ENCODE assay signal across 28 cellular contexts in the genomic region with DNA sequence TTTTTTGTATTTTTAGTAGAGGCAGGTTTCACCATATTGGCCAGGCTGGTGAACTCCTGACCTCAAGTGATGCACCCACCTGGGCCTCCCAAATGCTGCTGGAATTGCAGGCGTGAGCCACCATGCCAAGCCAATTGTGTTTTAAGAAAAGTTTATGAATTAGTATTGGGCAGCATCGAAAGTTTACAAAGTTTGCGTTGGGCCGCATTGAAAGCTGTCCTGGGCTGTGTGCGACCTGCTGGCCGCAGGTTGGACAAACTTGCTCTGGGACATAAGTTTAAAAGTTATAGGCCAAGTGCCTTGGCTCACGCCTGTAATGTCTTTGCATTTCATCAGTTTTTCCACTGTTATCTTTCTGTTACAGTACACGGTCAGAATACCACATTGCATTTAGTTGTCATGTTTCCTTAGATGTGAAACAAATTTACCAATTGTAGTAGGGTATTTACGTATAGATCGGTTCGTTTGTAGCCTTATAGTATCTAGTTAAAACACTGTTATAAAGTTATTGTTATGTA.
"Had no signal": no experiment of that assay in that cellular context is flagged by ENCODE, and none has a peak within 500 bp of the region (broad histone marks: within the 10 kb centered on the region; RNA-seq: fewer than 3 reads in every experiment).

No MANE protein-coding gene starts in this region.

- FAIRE-seq: astrocyte, kidney had no signal

- H3K27ac ChIP-seq: brain microvascular endothelial cell, esophagus muscularis mucosa, foreskin keratinocyte, heart left ventricle, neutrophil, ovary, right lobe of liver, thyroid gland, VCaP had no signal

- H3K27me3 ChIP-seq: brain microvascular endothelial cell, esophagus muscularis mucosa, foreskin keratinocyte, heart left ventricle, neutrophil, ovary, right lobe of liver, thyroid gland had no signal

- H3K27ac Mint-ChIP-seq: activated CD4-positive, alpha-beta memory T cell treated with anti-CD3 and anti-CD28 coated beads for 36 hours; activated CD4-positive, alpha-beta T cell treated with anti-CD3 and anti-CD28 coated beads, Interleukin-2, amount 10 ng/mL, durations not matched to agents 24 days and 14 days; activated naive CD8-positive, alpha-beta T cell treated with anti-CD3 and anti-CD28 coated beads, Interleukin-2, amount 10 ng/mL, durations not matched to agents 7 days and 5 days; activated T-cell treated with anti-CD3 and anti-CD28 coated beads, Interleukin-2, amount 50 U/mL, for 72 hours; endodermal cell; immature natural killer cell; nephron; progenitor cell of endocrine pancreas had no signal

- DNase-seq: activated CD4-positive, alpha-beta memory T cell treated with anti-CD3 and anti-CD28 coated beads for 36 hours; activated CD4-positive, alpha-beta T cell treated with anti-CD3 and anti-CD28 coated beads, Interleukin-2, amount 10 ng/mL, durations not matched to agents 24 days and 14 days; activated naive CD4-positive, alpha-beta T cell; activated naive CD8-positive, alpha-beta T cell treated with anti-CD3 and anti-CD28 coated beads, Interleukin-2, amount 10 ng/mL, durations not matched to agents 7 days and 5 days; activated T-cell treated with anti-CD3 and anti-CD28 coated beads, Interleukin-2, amount 50 U/mL, for 72 hours; amniotic stem cell; brain microvascular endothelial cell; endodermal cell; foreskin keratinocyte; heart left ventricle; hypothalamus; immature natural killer cell; kidney; left colon; mammary epithelial cell; ovary; right lobe of liver; stimulated activated CD4-positive, alpha-beta T cell treated with anti-CD3 and anti-CD28 coated beads, Interleukin-2, amount 100 ng/mL, for 48 hours; stimulated activated naive CD8-positive, alpha-beta T cell treated with anti-CD3 and anti-CD28 coated beads, Interleukin-15, Interleukin-2, amounts not matched to agents 100 U/mL and 50 U/mL, for 24 hours; substantia nigra; T-helper 2 cell had no signal

- H3K4me1 Mint-ChIP-seq: endodermal cell, nephron had no signal

- H3K4me3 Mint-ChIP-seq: activated CD4-positive, alpha-beta memory T cell treated with anti-CD3 and anti-CD28 coated beads for 36 hours; activated CD4-positive, alpha-beta T cell treated with anti-CD3 and anti-CD28 coated beads, Interleukin-2, amount 10 ng/mL, durations not matched to agents 24 days and 14 days; activated naive CD8-positive, alpha-beta T cell treated with anti-CD3 and anti-CD28 coated beads, Interleukin-2, amount 10 ng/mL, durations not matched to agents 7 days and 5 days; activated T-cell treated with anti-CD3 and anti-CD28 coated beads, Interleukin-2, amount 50 U/mL, for 72 hours; endodermal cell; immature natural killer cell; nephron had no signal

- H3K4me1 ChIP-seq: foreskin keratinocyte, right lobe of liver had no signal

- H3K36me3 ChIP-seq: brain microvascular endothelial cell, neutrophil, ovary, right lobe of liver, thyroid gland had no signal

- ATAC-seq: activated T-cell treated with anti-CD3 and anti-CD28 coated beads, Interleukin-2, amount 50 U/mL, for 72 hours; foreskin keratinocyte; heart left ventricle; left colon; stimulated activated naive CD8-positive, alpha-beta T cell treated with anti-CD3 and anti-CD28 coated beads, Interleukin-15, Interleukin-2, amounts not matched to agents 100 U/mL and 50 U/mL, for 24 hours had no signal

- H3K27me3 Mint-ChIP-seq: activated CD4-positive, alpha-beta memory T cell treated with anti-CD3 and anti-CD28 coated beads for 36 hours; activated CD4-positive, alpha-beta T cell treated with anti-CD3 and anti-CD28 coated beads, Interleukin-2, amount 10 ng/mL, durations not matched to agents 24 days and 14 days; activated naive CD8-positive, alpha-beta T cell treated with anti-CD3 and anti-CD28 coated beads, Interleukin-2, amount 10 ng/mL, durations not matched to agents 7 days and 5 days; progenitor cell of endocrine pancreas had no signal

- H3K4me3 ChIP-seq: esophagus muscularis mucosa, heart left ventricle, ovary, right lobe of liver, thyroid gland had no signal

- H3K9me3 ChIP-seq: esophagus muscularis mucosa, neutrophil, ovary, right lobe of liver, thyroid gland had no signal

- H3K9me3 Mint-ChIP-seq: activated CD4-positive, alpha-beta T cell treated with anti-CD3 and anti-CD28 coated beads, Interleukin-2, amount 10 ng/mL, durations not matched to agents 24 days and 14 days; endodermal cell; immature natural killer cell had no signal
